In the genomic region with DNA sequence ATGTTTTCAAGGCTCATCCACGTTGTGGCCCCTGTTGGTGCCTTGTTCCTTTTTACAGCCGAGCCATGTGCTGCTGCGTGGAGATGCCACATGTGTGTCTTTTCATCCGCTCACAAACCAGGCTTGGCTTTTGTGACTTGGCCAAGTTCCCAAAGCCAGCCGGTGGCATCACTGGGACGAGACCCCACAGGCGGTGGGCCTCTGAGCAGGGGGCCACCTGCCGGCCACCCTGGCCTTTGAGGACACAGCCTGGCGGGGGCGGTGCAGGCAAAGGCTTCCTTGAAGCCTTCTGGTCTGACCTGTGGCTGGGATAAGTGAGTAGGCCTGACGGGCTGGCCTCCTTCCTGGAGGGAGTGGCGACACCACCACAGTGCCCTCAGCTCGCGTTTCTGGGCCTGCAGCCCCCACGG, we compare ENCODE assay signal across 8 cellular contexts. TPM values are rescaled to one million over a fixed set of nuclear protein-coding genes. Genes with fewer than 3 reads are reported as not detected.
DNase-seq lines count a peak whose midpoint lies in the region; ATAC-seq, FAIRE-seq and TF ChIP-seq lines count a peak whose summit lies in the region.

No MANE protein-coding gene starts in this region.

- peak overlapping the region; percentile 88 for H3K27ac ChIP-seq in effector memory CD4-positive, alpha-beta T cell (ENCODE audit: insufficient read depth, low read length, poor library complexity, severe bottlenecking)
- H3K27ac ChIP-seq in neural progenitor cell, result no peak overlapping the region

- H3K27me3 ChIP-seq in effector memory CD4-positive, alpha-beta T cell (replicated peaks; ENCODE audit: control insufficient read depth, insufficient read depth, low read length, poor library complexity, severe bottlenecking), result no peaks in the 10 kb centered on the region
- H3K27me3 ChIP-seq in neural progenitor cell, result no peaks in the 10 kb centered on the region

- H3K27me3 Mint-ChIP-seq in T-cell, result no peaks in the 10 kb centered on the region
- no peaks in the 10 kb centered on the region for H3K27me3 Mint-ChIP-seq in neural progenitor cell (ENCODE audit: insufficient read depth, low read depth)

- H3K4me3 Mint-ChIP-seq in T-cell (peak overlapping the region; percentile 70 to 99 (median 77)), neural progenitor cell (peak overlapping the region; percentile 33)

- peaks cover 51% of the 10 kb centered on the region for H3K79me2 ChIP-seq in neural progenitor cell (ENCODE audit: low read depth)

- no peaks in the 10 kb centered on the region for H3K9me3 ChIP-seq in effector memory CD4-positive, alpha-beta T cell (ENCODE audit: control insufficient read depth, low read length)
- H3K9me3 ChIP-seq in neural progenitor cell (ENCODE audit: low read depth), result no peaks in the 10 kb centered on the region

- peaks cover 71 to 88% (median 83%) of the 10 kb centered on the region in 3 donors for H3K4me1 Mint-ChIP-seq in T-cell
- H3K4me1 Mint-ChIP-seq in neural progenitor cell, result peaks cover 11% of the 10 kb centered on the region

- H3K36me3 Mint-ChIP-seq in T-cell (peaks cover 17% of the 10 kb centered on the region), neural progenitor cell (peaks cover 5% of the 10 kb centered on the region)

- H4K20me1 ChIP-seq in neural progenitor cell (ENCODE audit: low read depth), result peaks cover 58% of the 10 kb centered on the region

- H3K4me2 ChIP-seq in neural progenitor cell, result peak overlapping the region; percentile 68

- no peaks in the 10 kb centered on the region for H3K9me3 Mint-ChIP-seq in T-cell
- H3K9me3 Mint-ChIP-seq in neural progenitor cell, result no peaks in the 10 kb centered on the region

- CTCF ChIA-PET in T-cell (lab: Charles Lee), result interaction anchor here in 1 of 2 donors (1.0 to 1.6 kb wide), 3 partner anchors 11 to 76 kb away, joined by 3 to 8 read pairs (median 5); no protein-coding TSS in a partner anchor

- ATAC-seq in HG02938 (IDR thresholded peaks at IDR 0.05; ENCODE audit: unreplicated experiment) (peak; percentile 7), T-cell (replicated peaks in 1 of 4) (peak; percentile 3 to 28 (median 18)), HG02763 (IDR thresholded peaks at IDR 0.05; ENCODE audit: unreplicated experiment) (no peak)

- peaks cover 9% of the 10 kb centered on the region for H3F3A ChIP-seq in neural progenitor cell (ENCODE audit: low read depth)

- peaks cover 48% of the 10 kb centered on the region for H3K36me3 ChIP-seq in effector memory CD4-positive, alpha-beta T cell (ENCODE audit: control insufficient read depth, insufficient read depth, low read length)
- no peaks in the 10 kb centered on the region for H3K36me3 ChIP-seq in neural progenitor cell

- FAIRE-seq in HTR-8/SVneo (lab: Jason Lieb, UNC), result no peak

- H3K4me1 ChIP-seq in effector memory CD4-positive, alpha-beta T cell (ENCODE audit: control insufficient read depth, insufficient read depth, low read length, poor library complexity, severe bottlenecking), result peaks cover 95% of the 10 kb centered on the region
- peaks cover 14% of the 10 kb centered on the region for H3K4me1 ChIP-seq in neural progenitor cell

- no peak overlapping the region for H2AFZ ChIP-seq in neural progenitor cell (replicated peaks)

- DNase-seq in GM12864 (ENCODE audit: low read depth), result no peak
- DNase-seq in T-cell, result peak in 4 of 34 experiments; percentile 37 to 49 (median 46)
- DNase-seq in effector memory CD4-positive, alpha-beta T cell, result no peak
- DNase-seq in neural progenitor cell (ENCODE audit: low spot score), result peak; percentile 39
- DNase-seq in GOT3 (lab: John Stamatoyannopoulos, UW), result no peak
- DNase-seq in HTR-8/SVneo (ENCODE audit: insufficient read length, low spot score), result no peak

- peak overlapping the region; percentile 45 for H3K4me3 ChIP-seq in GM12864 (ENCODE audit: low read depth, low read length)
- peak overlapping the region; percentile 26 for H3K4me3 ChIP-seq in effector memory CD4-positive, alpha-beta T cell (ENCODE audit: insufficient read depth, low read depth, low read length, poor library complexity, severe bottlenecking)
- no peak overlapping the region for H3K4me3 ChIP-seq in neural progenitor cell

- H3K27ac Mint-ChIP-seq in T-cell, result peak overlapping the region; percentile 98 to 99
- H3K27ac Mint-ChIP-seq in neural progenitor cell, result peak overlapping the region; percentile 80

- TF ChIP-seq CTCF in GM12864 (IDR thresholded peaks at IDR 0.05; ENCODE audit: low read depth, low read length, missing control alignments) (peak; percentile 34), neural progenitor cell (IDR thresholded peaks at IDR 0.05) (peak; percentile 20)

- no peak overlapping the region for H3K9ac ChIP-seq in neural progenitor cell

- POLR2A ChIA-PET in T-cell (lab: Charles Lee), result interaction anchor here in 1 of 2 donors (1.1 kb wide), 1 partner anchor 11 kb away, joined by 4 read pairs; no protein-coding TSS in a partner anchor

RNA-seq across cellular contexts. Expression of gene GRK2, which starts 10.6 kb away (rescaled TPM):
- total RNA-seq in T-cell (100 to 1,000 TPM; 267 to 394 (median 382) TPM), neural progenitor cell (ENCODE audit: low replicate concordance) (30.0 and 54.4 TPM in 2 replicates)

RNA-seq across cellular contexts. Expression of gene ANKRD13D, which starts 12.3 kb away (rescaled TPM):
- total RNA-seq in T-cell (100 to 1,000 TPM; 150 to 249 (median 237) TPM), neural progenitor cell (ENCODE audit: low replicate concordance) (21.0 and 29.2 TPM in 2 replicates)

RNA-seq across cellular contexts. Expression of gene SSH3, which starts 26.5 kb away (rescaled TPM):
- total RNA-seq in T-cell, result 10 to 100 TPM; 11.5 to 30.9 (median 26.7) TPM
- 1.4 and 7.1 TPM in 2 replicates for total RNA-seq in neural progenitor cell (ENCODE audit: low replicate concordance)
